In genomic region chr1:233790662-233791371, GRCh38 we compare ENCODE assay signal across 8 cellular contexts.
DNase-seq lines count a peak whose midpoint lies in the region; ATAC-seq and TF ChIP-seq lines count a peak whose summit lies in the region.

No MANE protein-coding gene starts in this region.

- no peaks in the 10 kb centered on the region for H3K27me3 ChIP-seq in CD8-positive, alpha-beta T cell (ENCODE audit: insufficient read depth, low read length)
- no peaks in the 10 kb centered on the region for H3K27me3 ChIP-seq in tibial nerve

- no peak overlapping the region for H3K27ac ChIP-seq in CD8-positive, alpha-beta T cell (ENCODE audit: low read depth, low read length)
- H3K27ac ChIP-seq in epithelial cell of prostate (no peak overlapping the region), tibial nerve (no peak overlapping the region)

- H3K9me3 Mint-ChIP-seq in CD8-positive, alpha-beta T cell = no peaks in the 10 kb centered on the region

- TF ChIP-seq EP300 in tibial nerve (IDR thresholded peaks at IDR 0.05) = no peak

- no peaks in the 10 kb centered on the region for H3K4me1 Mint-ChIP-seq in CD8-positive, alpha-beta T cell (ENCODE audit: low read depth)

- no peak overlapping the region for H3K4me3 ChIP-seq in CD8-positive, alpha-beta T cell (ENCODE audit: low read depth, low read length)
- H3K4me3 ChIP-seq in mucosa of descending colon (no peak overlapping the region), tibial nerve (no peak overlapping the region)

- no peak for TF ChIP-seq POLR2A in tibial nerve (IDR thresholded peaks at IDR 0.05)

- H3K27me3 Mint-ChIP-seq in CD8-positive, alpha-beta T cell (ENCODE audit: low read depth) = peaks cover 11% of the 10 kb centered on the region

- H3K36me3 Mint-ChIP-seq in CD8-positive, alpha-beta T cell = no peaks in the 10 kb centered on the region

- POLR2A ChIA-PET in CD8-positive, alpha-beta T cell (lab: Charles Lee) = no interaction called here

- DNase-seq in CD8-positive, alpha-beta T cell = peak in 5 of 7 experiments; percentile 0 to 23 (median 6)
- peak; percentile 85 for DNase-seq in NCI-H2227 (lab: John Stamatoyannopoulos, UW; ENCODE audit: unreplicated experiment)
- peak; percentile 12 to 14 for DNase-seq in activated CD4-positive, alpha-beta T cell treated with anti-CD3 and anti-CD28 coated beads for 4 hours
- peak; percentile 27 for DNase-seq in epithelial cell of prostate (ENCODE audit: low read depth, low spot score)
- peak in 1 of 3 donors; percentile 25 for DNase-seq in mucosa of descending colon
- DNase-seq in tibial nerve (ENCODE audit: low spot score in 2 of 2) = peak in 1 of 2 donors; percentile 19

- no peak for ATAC-seq in CD8-positive, alpha-beta T cell
- ATAC-seq in GM19025 (IDR thresholded peaks at IDR 0.05; ENCODE audit: low read depth, unreplicated experiment) (peak; percentile 91), HG03175 (IDR thresholded peaks at IDR 0.05; ENCODE audit: unreplicated experiment) (peak; percentile 96), mucosa of descending colon (peak; percentile 89)

- H3K9me3 ChIP-seq in CD8-positive, alpha-beta T cell (ENCODE audit: low read length) = no peaks in the 10 kb centered on the region
- H3K9me3 ChIP-seq in mucosa of descending colon (no peaks in the 10 kb centered on the region), tibial nerve (peaks cover 0 to 7% (median 2%) of the 10 kb centered on the region in 4 donors)

- H3K36me3 ChIP-seq in CD8-positive, alpha-beta T cell (ENCODE audit: insufficient read depth, low read length) = no peaks in the 10 kb centered on the region
- H3K36me3 ChIP-seq in mucosa of descending colon (ENCODE audit: low read depth) (no peaks in the 10 kb centered on the region), tibial nerve (no peaks in the 10 kb centered on the region)

- no peak overlapping the region for H3K27ac Mint-ChIP-seq in CD8-positive, alpha-beta T cell

- intact Hi-C loops in CD8-positive, alpha-beta T cell (cut with DNase I, micrococcal nuclease) = loop anchor here in 1 of 2 experiments (1.0 kb wide), 1 partner anchor 487 kb away; no protein-coding TSS in a partner anchor
- intact Hi-C loops in mucosa of descending colon (cut with DNase I, micrococcal nuclease) = loop anchor here in 1 of 2 donors (2.0 kb wide), 1 partner anchor 350 kb away; no protein-coding TSS in a partner anchor

- WGBS in tibial nerve, 2 donors = 44 to 47% methylated on average over 8 of the region's 8 CpGs

- no peaks in the 10 kb centered on the region for H3K4me1 ChIP-seq in CD8-positive, alpha-beta T cell (ENCODE audit: insufficient read depth, low read length)
- H3K4me1 ChIP-seq in mucosa of descending colon (ENCODE audit: low read depth) = no peaks in the 10 kb centered on the region
- H3K4me1 ChIP-seq in tibial nerve = no peaks in the 10 kb centered on the region

- H3K4me3 Mint-ChIP-seq in CD8-positive, alpha-beta T cell = no peak overlapping the region

- peak; percentile 86 for TF ChIP-seq CTCF in CD8-positive, alpha-beta T cell (IDR thresholded peaks at IDR 0.05)
- TF ChIP-seq CTCF in mucosa of descending colon (IDR thresholded peaks at IDR 0.05) = peak; percentile 66
- TF ChIP-seq CTCF in tibial nerve (IDR thresholded peaks at IDR 0.05) = peak; percentile 77 to 83 (median 79)

- CTCF ChIA-PET in CD8-positive, alpha-beta T cell (lab: Charles Lee) = interaction anchor here (0.9 to 2.1 kb wide), 7 partner anchors 10 to 487 kb away, joined by 3 to 10 read pairs (median 4); no protein-coding TSS in a partner anchor
